ENCODE assay signal across 1 cellular context in the genomic region with DNA sequence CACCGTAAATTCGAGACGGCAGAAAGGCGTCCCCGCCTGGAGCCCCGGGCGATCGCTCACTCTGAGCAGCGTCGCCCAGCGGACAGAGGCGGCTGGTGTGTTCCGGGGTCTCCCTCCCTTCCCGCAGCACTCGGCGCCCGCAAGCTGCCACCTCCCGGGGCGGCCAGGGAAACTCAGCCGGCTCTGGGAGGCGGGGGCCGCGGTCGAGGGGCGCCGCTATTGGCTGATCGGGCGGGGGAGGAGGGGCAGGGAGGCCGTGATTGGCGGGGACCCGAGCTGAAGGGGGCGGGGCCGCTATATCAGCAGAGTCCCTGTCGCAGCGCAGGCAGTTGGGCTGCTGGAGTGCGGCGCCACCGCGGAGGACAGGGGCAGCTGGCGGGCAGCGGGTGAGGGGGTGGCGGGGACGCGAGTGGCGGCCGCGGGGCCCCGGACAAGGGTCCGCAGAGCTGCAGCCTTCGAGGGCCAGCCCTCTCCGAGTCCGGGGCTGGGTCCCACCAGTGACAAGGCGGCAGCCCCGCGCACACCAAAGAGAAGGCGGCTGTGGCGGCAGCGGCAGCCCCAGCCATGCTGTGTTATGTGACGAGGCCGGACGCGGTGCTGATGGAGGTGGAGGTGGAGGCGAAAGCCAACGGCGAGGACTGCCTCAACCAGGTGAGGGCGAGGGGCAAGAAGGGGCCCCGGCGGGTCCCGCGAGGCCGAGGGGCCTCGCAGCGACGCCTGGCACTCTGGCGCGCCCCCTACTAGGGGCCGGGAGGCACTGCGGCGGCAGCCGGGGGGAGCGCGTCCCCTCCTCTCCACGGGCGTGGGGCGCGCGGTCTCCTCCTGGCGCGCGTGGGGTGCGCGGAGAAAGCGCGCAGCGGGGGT.
A peak's percentile ranks its signal among the peaks of the same experiment; 100 is the strongest.
TF ChIP-seq lines count a peak whose summit lies in the region.

Gene MYLIP (plus strand): TSS at position 328 of the 864 bp plus-strand sequence. CDS start 237 bp downstream, at position 565.

TF ChIP-seq in GM12878, 131 proteins besides CTCF, POLR2A, EP300 and RAD21 (continued from another document and continues in another):
- TF ChIP-seq, protein P1, sequence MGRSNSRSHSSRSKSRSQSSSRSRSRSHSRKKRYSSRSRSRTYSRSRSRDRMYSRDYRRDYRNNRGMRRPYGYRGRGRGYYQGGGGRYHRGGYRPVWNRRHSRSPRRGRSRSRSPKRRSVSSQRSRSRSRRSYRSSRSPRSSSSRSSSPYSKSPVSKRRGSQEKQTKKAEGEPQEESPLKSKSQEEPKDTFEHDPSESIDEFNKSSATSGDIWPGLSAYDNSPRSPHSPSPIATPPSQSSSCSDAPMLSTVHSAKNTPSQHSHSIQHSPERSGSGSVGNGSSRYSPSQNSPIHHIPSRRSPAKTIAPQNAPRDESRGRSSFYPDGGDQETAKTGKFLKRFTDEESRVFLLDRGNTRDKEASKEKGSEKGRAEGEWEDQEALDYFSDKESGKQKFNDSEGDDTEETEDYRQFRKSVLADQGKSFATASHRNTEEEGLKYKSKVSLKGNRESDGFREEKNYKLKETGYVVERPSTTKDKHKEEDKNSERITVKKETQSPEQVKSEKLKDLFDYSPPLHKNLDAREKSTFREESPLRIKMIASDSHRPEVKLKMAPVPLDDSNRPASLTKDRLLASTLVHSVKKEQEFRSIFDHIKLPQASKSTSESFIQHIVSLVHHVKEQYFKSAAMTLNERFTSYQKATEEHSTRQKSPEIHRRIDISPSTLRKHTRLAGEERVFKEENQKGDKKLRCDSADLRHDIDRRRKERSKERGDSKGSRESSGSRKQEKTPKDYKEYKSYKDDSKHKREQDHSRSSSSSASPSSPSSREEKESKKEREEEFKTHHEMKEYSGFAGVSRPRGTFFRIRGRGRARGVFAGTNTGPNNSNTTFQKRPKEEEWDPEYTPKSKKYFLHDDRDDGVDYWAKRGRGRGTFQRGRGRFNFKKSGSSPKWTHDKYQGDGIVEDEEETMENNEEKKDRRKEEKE (IDR thresholded peaks at IDR 0.05): 0 out of 2 replicates have a peak, but pooled peaks have one; percentile 25
- TF ChIP-seq CBX5 (IDR thresholded peaks at IDR 0.05; ENCODE audit: low read depth) (peak; percentile 73; the same call in 1 of the 2 replicates), YY1 (IDR thresholded peaks at IDR 0.05; ENCODE audit: low read depth, low read length) (peak; percentile 48), YBX1 (IDR thresholded peaks at IDR 0.05) (no peak), MTA2 (IDR thresholded peaks at IDR 0.05; ENCODE audit: low read depth) (no peak), CHD1 (IDR thresholded peaks at IDR 0.05; ENCODE audit: low read depth, low read length) (peak; percentile 59; the same call in 1 of the 2 replicates), BCL11A (IDR thresholded peaks at IDR 0.05; ENCODE audit: low read depth, low read length) (no peak), ZNF622 (IDR thresholded peaks at IDR 0.05) (no peak), IKZF2 (IDR thresholded peaks at IDR 0.05) (peak; percentile 83 to 86), TAF1 (IDR thresholded peaks at IDR 0.05; ENCODE audit: borderline replicate concordance, low read depth, low read length) (peak; percentile 98), NR2C1 (IDR thresholded peaks at IDR 0.05) (no peak), RELA (IDR thresholded peaks at IDR 0.05; ENCODE audit: borderline replicate concordance, partially characterized antibody) (peak; percentile 53), STAT3 (IDR thresholded peaks at IDR 0.05; ENCODE audit: low read depth, low read length) (no peak), PRDM15 (CRISPR knock-in tag; IDR thresholded peaks at IDR 0.05) (peak; percentile 71; the same call in 1 of the 2 replicates), DPF2 (IDR thresholded peaks at IDR 0.05) (peak; percentile 49; the same call in 1 of the 2 replicates), SMARCA5 (IDR thresholded peaks at IDR 0.05) (peak; percentile 88), MEF2A (IDR thresholded peaks at IDR 0.05; ENCODE audit: insufficient read depth, low read depth, low read length) (0 out of 2 replicates have a peak, but pooled peaks have one; percentile 51), BHLHE40 (IDR thresholded peaks at IDR 0.05; ENCODE audit: borderline replicate concordance in 1 of 2, low read depth in 2 of 2, low read length in 1 of 2) (peak; percentile 45 to 76; a peak in 3 of 4 replicates), RAD51 (IDR thresholded peaks at IDR 0.05) (no peak), RCOR1 (conservative IDR thresholded peaks at IDR 0.05; ENCODE audit: low read depth, low read length) (no peak), NBN (IDR thresholded peaks at IDR 0.05) (peak; percentile 27; the same call in 1 of the 2 replicates), ESRRA (IDR thresholded peaks at IDR 0.05; ENCODE audit: low read length) (0 out of 2 replicates have a peak, but pooled peaks have one; percentile 58), HDAC6 (IDR thresholded peaks at IDR 0.05; ENCODE audit: unreplicated experiment) (peak; percentile 97), SIN3A (IDR thresholded peaks at IDR 0.05; ENCODE audit: low read depth, low read length) (peak; percentile 74; the same call in 1 of the 2 replicates), ZBED1 (IDR thresholded peaks at IDR 0.05; ENCODE audit: borderline replicate concordance) (no peak)
- TF ChIP-seq, protein P2, sequence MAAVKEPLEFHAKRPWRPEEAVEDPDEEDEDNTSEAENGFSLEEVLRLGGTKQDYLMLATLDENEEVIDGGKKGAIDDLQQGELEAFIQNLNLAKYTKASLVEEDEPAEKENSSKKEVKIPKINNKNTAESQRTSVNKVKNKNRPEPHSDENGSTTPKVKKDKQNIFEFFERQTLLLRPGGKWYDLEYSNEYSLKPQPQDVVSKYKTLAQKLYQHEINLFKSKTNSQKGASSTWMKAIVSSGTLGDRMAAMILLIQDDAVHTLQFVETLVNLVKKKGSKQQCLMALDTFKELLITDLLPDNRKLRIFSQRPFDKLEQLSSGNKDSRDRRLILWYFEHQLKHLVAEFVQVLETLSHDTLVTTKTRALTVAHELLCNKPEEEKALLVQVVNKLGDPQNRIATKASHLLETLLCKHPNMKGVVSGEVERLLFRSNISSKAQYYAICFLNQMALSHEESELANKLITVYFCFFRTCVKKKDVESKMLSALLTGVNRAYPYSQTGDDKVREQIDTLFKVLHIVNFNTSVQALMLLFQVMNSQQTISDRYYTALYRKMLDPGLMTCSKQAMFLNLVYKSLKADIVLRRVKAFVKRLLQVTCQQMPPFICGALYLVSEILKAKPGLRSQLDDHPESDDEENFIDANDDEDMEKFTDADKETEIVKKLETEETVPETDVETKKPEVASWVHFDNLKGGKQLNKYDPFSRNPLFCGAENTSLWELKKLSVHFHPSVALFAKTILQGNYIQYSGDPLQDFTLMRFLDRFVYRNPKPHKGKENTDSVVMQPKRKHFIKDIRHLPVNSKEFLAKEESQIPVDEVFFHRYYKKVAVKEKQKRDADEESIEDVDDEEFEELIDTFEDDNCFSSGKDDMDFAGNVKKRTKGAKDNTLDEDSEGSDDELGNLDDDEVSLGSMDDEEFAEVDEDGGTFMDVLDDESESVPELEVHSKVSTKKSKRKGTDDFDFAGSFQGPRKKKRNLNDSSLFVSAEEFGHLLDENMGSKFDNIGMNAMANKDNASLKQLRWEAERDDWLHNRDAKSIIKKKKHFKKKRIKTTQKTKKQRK (IDR thresholded peaks at IDR 0.05; ENCODE audit: low read depth, low read length): no peak
- TF ChIP-seq, protein P3, sequence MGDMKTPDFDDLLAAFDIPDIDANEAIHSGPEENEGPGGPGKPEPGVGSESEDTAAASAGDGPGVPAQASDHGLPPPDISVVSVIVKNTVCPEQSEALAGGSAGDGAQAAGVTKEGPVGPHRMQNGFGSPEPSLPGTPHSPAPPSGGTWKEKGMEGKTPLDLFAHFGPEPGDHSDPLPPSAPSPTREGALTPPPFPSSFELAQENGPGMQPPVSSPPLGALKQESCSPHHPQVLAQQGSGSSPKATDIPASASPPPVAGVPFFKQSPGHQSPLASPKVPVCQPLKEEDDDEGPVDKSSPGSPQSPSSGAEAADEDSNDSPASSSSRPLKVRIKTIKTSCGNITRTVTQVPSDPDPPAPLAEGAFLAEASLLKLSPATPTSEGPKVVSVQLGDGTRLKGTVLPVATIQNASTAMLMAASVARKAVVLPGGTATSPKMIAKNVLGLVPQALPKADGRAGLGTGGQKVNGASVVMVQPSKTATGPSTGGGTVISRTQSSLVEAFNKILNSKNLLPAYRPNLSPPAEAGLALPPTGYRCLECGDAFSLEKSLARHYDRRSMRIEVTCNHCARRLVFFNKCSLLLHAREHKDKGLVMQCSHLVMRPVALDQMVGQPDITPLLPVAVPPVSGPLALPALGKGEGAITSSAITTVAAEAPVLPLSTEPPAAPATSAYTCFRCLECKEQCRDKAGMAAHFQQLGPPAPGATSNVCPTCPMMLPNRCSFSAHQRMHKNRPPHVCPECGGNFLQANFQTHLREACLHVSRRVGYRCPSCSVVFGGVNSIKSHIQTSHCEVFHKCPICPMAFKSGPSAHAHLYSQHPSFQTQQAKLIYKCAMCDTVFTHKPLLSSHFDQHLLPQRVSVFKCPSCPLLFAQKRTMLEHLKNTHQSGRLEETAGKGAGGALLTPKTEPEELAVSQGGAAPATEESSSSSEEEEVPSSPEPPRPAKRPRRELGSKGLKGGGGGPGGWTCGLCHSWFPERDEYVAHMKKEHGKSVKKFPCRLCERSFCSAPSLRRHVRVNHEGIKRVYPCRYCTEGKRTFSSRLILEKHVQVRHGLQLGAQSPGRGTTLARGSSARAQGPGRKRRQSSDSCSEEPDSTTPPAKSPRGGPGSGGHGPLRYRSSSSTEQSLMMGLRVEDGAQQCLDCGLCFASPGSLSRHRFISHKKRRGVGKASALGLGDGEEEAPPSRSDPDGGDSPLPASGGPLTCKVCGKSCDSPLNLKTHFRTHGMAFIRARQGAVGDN (IDR thresholded peaks at IDR 0.05): peak; percentile 69; the same call in 1 of the 2 replicates
- TF ChIP-seq, protein P4, sequence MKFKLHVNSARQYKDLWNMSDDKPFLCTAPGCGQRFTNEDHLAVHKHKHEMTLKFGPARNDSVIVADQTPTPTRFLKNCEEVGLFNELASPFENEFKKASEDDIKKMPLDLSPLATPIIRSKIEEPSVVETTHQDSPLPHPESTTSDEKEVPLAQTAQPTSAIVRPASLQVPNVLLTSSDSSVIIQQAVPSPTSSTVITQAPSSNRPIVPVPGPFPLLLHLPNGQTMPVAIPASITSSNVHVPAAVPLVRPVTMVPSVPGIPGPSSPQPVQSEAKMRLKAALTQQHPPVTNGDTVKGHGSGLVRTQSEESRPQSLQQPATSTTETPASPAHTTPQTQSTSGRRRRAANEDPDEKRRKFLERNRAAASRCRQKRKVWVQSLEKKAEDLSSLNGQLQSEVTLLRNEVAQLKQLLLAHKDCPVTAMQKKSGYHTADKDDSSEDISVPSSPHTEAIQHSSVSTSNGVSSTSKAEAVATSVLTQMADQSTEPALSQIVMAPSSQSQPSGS (IDR thresholded peaks at IDR 0.05; ENCODE audit: low read length): no peak
- TF ChIP-seq, protein P5, sequence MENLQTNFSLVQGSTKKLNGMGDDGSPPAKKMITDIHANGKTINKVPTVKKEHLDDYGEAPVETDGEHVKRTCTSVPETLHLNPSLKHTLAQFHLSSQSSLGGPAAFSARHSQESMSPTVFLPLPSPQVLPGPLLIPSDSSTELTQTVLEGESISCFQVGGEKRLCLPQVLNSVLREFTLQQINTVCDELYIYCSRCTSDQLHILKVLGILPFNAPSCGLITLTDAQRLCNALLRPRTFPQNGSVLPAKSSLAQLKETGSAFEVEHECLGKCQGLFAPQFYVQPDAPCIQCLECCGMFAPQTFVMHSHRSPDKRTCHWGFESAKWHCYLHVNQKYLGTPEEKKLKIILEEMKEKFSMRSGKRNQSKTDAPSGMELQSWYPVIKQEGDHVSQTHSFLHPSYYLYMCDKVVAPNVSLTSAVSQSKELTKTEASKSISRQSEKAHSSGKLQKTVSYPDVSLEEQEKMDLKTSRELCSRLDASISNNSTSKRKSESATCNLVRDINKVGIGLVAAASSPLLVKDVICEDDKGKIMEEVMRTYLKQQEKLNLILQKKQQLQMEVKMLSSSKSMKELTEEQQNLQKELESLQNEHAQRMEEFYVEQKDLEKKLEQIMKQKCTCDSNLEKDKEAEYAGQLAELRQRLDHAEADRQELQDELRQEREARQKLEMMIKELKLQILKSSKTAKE (IDR thresholded peaks at IDR 0.05; ENCODE audit: low read depth, poor library complexity, severe bottlenecking): no peak
- TF ChIP-seq, protein P6, sequence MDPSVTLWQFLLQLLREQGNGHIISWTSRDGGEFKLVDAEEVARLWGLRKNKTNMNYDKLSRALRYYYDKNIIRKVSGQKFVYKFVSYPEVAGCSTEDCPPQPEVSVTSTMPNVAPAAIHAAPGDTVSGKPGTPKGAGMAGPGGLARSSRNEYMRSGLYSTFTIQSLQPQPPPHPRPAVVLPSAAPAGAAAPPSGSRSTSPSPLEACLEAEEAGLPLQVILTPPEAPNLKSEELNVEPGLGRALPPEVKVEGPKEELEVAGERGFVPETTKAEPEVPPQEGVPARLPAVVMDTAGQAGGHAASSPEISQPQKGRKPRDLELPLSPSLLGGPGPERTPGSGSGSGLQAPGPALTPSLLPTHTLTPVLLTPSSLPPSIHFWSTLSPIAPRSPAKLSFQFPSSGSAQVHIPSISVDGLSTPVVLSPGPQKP (IDR thresholded peaks at IDR 0.05; ENCODE audit: low read depth, low read length): peak; percentile 34; the same call in 1 of the 2 replicates
- TF ChIP-seq, protein P7, sequence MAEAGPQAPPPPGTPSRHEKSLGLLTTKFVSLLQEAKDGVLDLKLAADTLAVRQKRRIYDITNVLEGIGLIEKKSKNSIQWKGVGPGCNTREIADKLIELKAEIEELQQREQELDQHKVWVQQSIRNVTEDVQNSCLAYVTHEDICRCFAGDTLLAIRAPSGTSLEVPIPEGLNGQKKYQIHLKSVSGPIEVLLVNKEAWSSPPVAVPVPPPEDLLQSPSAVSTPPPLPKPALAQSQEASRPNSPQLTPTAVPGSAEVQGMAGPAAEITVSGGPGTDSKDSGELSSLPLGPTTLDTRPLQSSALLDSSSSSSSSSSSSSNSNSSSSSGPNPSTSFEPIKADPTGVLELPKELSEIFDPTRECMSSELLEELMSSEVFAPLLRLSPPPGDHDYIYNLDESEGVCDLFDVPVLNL (IDR thresholded peaks at IDR 0.05; ENCODE audit: low read depth, low read length): no peak
